In genomic region chr12:52673216-52673615, GRCh38 we compare ENCODE assay signal across 30 cellular contexts. TPM values are rescaled to one million over a fixed set of nuclear protein-coding genes. Genes with fewer than 3 reads are reported as not detected.
"Had no signal": no experiment of that assay in that cellular context is flagged by ENCODE, and none has a peak within 500 bp of the region (broad histone marks: within the 10 kb centered on the region; RNA-seq: fewer than 3 reads in every experiment).

No MANE protein-coding gene starts in this region.

- DNase-seq: immature natural killer cell; left ventricle myocardium inferior; midbrain; mucosa of descending colon; naive thymus-derived CD4-positive, alpha-beta T cell; pancreas; right lobe of liver; stimulated activated CD4-positive, alpha-beta T cell treated with anti-CD3 and anti-CD28 coated beads, Interleukin-12 subunit alpha, Interleukin-12 subunit beta, amount 100 ng/mL, for 4 hours; stimulated activated CD4-positive, alpha-beta T cell treated with anti-CD3 and anti-CD28 coated beads, Interleukin-15, amount 100 ng/mL, for 24 hours; stimulated activated CD4-positive, alpha-beta T cell treated with anti-CD3 and anti-CD28 coated beads, Interleukin-2, amount 100 ng/mL, for 24 hours; stimulated activated CD4-positive, alpha-beta T cell treated with anti-CD3 and anti-CD28 coated beads, Interleukin-4, amount 100 ng/mL, for 1 hour; stimulated activated naive B cell treated with anti-CD40 and anti-IgM and Interleukin-4, amounts not matched to agents 10 μg/mL and 1 μg/mL and 100 μg/mL, for 72 hours; stimulated activated naive CD8-positive, alpha-beta T cell treated with anti-CD3 and anti-CD28 coated beads, Interleukin-15, Interleukin-2, amounts not matched to agents 100 U/mL and 50 U/mL, for 24 hours; stomach; testis; thyroid gland; transverse colon; upper lobe of right lung had no signal

- H3K4me1 ChIP-seq: left ventricle myocardium inferior, pancreas, right atrium auricular region, right lobe of liver, stomach, testis, thyroid gland, transverse colon, upper lobe of right lung had no signal

- H3K27me3 ChIP-seq: pancreas, right atrium auricular region, right lobe of liver, testis, thyroid gland, transverse colon, upper lobe of right lung had no signal

- H3K9me3 ChIP-seq: left ventricle myocardium inferior, mucosa of descending colon, pancreas, right atrium auricular region, right lobe of liver, stomach, testis, thyroid gland, transverse colon, upper lobe of right lung had no signal

- H3K4me3 ChIP-seq: left ventricle myocardium inferior, lung, mucosa of descending colon, pancreas, right atrium auricular region, right lobe of liver, stomach, testis, thyroid gland, transverse colon, upper lobe of right lung had no signal

- H3K27ac ChIP-seq: left ventricle myocardium inferior, pancreas, right atrium auricular region, right lobe of liver, stomach, testis, thyroid gland, transverse colon, upper lobe of right lung had no signal

- H3K36me3 ChIP-seq: left ventricle myocardium inferior, pancreas, right atrium auricular region, right lobe of liver, stomach, thyroid gland, transverse colon, upper lobe of right lung had no signal

RNA-seq across cellular contexts. Expression of gene KRT1, which starts 7.0 kb away (rescaled TPM):
- total RNA-seq: kidney epithelial cell; left ventricle myocardium inferior; mesenteric fat pad; myocyte; natural killer cell treated with Interleukin-12 subunit alpha and Interleukin-12 subunit beta and Interleukin-15 and Interleukin-18, amount 100 ng/mL, for 72 hours; progenitor cell of endocrine pancreas; pulmonary artery endothelial cell; renal cortical epithelial cell; right atrium auricular region; right lobe of liver; testis; transverse colon had no signal
- polyA plus RNA-seq: immature natural killer cell, lung, neural cell, pancreas, stomach had no signal

RNA-seq across cellular contexts. Expression of gene KRT2, which starts 21.2 kb away (rescaled TPM):
- total RNA-seq: kidney epithelial cell; left ventricle myocardium inferior; lung; mesenteric fat pad; myocyte; natural killer cell treated with Interleukin-12 subunit alpha and Interleukin-12 subunit beta and Interleukin-15 and Interleukin-18, amount 100 ng/mL, for 72 hours; omental fat pad; pancreas; progenitor cell of endocrine pancreas; pulmonary artery endothelial cell; renal cortical epithelial cell; right atrium auricular region; right lobe of liver; skeletal muscle tissue; stomach; testis; transverse colon; upper lobe of right lung had no signal
- polyA plus RNA-seq: neural cell, stomach had no signal

RNA-seq across cellular contexts. Expression of gene KRT77, which starts 30.1 kb away (rescaled TPM):
- total RNA-seq: kidney epithelial cell; left ventricle myocardium inferior; lung; mesenteric fat pad; mucosa of descending colon; myocyte; natural killer cell treated with Interleukin-12 subunit alpha and Interleukin-12 subunit beta and Interleukin-15 and Interleukin-18, amount 100 ng/mL, for 72 hours; omental fat pad; pancreas; progenitor cell of endocrine pancreas; pulmonary artery endothelial cell; renal cortical epithelial cell; right atrium auricular region; right lobe of liver; skeletal muscle tissue; stomach; thyroid gland; transverse colon; upper lobe of right lung had no signal
- polyA plus RNA-seq: immature natural killer cell, lung, neural cell had no signal

RNA-seq across cellular contexts. Expression of gene KRT73, which starts 54.9 kb away (rescaled TPM):
- total RNA-seq: kidney epithelial cell, left ventricle myocardium inferior, lung, mesenteric fat pad, mucosa of descending colon, myocyte, omental fat pad, pancreas, progenitor cell of endocrine pancreas, pulmonary artery endothelial cell, renal cortical epithelial cell, right atrium auricular region, right lobe of liver, stomach, thyroid gland, transverse colon had no signal
- polyA plus RNA-seq: neural cell, pancreas, stomach had no signal
